ENCODE assay signal across 13 cellular contexts in the genomic region with DNA sequence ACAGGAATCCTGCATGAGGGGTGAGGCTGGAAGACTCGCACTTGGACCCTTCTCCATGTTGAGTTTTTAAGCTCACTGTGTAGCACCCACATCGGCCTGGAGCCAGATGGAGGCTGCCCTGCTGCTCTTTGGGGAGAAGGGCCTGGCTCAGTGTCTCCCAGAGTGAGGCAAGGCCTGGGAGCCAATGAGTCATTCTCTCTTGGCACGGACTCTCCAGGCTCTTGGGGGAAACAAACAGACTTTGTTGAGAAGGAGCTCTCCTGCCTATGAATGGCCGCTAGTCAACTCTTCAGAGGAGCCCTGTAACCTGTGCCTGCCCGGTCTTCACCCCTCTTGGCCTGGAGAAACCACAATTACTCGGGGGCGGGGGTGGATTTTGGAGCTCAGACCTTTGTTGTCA. TPM values are rescaled to one million over a fixed set of nuclear protein-coding genes. Genes with fewer than 3 reads are reported as not detected.
DNase-seq lines count a peak whose midpoint lies in the region; ATAC-seq and TF ChIP-seq lines count a peak whose summit lies in the region.
"Had no signal": no experiment of that assay in that cellular context is flagged by ENCODE, and none has a peak within 500 bp of the region (broad histone marks: within the 10 kb centered on the region; RNA-seq: fewer than 3 reads in every experiment).

No MANE protein-coding gene starts in this region.

- WGBS in tibial nerve, 2 donors = 21 to 23% methylated on average over 6 to 7 of the region's 7 CpGs

- TF ChIP-seq CTCF in epithelial cell of proximal tubule (conservative IDR thresholded peaks at IDR 0.05; ENCODE audit: low read depth, low read length) (no peak), left lung (IDR thresholded peaks at IDR 0.05) (no peak), tibial nerve (IDR thresholded peaks at IDR 0.05) (no peak), GM10266 (IDR thresholded peaks at IDR 0.05; ENCODE audit: control insufficient read depth, insufficient read depth, low read depth, missing control alignments) (no peak), WERI-Rb-1 (IDR thresholded peaks at IDR 0.05; ENCODE audit: low read depth, low read length) (no peak)

- H3K36me3 ChIP-seq in left lung (no peaks in the 10 kb centered on the region), tibial nerve (no peaks in the 10 kb centered on the region), WERI-Rb-1 (no peaks in the 10 kb centered on the region)
- H3K36me3 ChIP-seq: esophagus squamous epithelium had no signal

- no peak for TF ChIP-seq POLR2A in tibial nerve (IDR thresholded peaks at IDR 0.05)

- DNase-seq in NCI-H226 (peak; percentile 57), epithelial cell of proximal tubule (ENCODE audit: low read depth) (peak; percentile 40), left lung (peak; percentile 74 to 76), tibial nerve (ENCODE audit: low spot score in 2 of 2) (peak; percentile 29 to 35), GM10266 (ENCODE audit: extremely low spot score) (no peak), RKO (ENCODE audit: low spot score) (no peak), GM19240 (ENCODE audit: insufficient read length, low spot score) (no peak), WERI-Rb-1 (no peak)
- DNase-seq: activated B cell treated with CpG ODN at 0.5 μM for 24 hours, DMS79, esophagus squamous epithelium, NCI-H1417, PC-3 had no signal

- H3K27me3 ChIP-seq in left lung = no peaks in the 10 kb centered on the region
- no peaks in the 10 kb centered on the region for H3K27me3 ChIP-seq in tibial nerve
- H3K27me3 ChIP-seq in WERI-Rb-1 (ENCODE audit: insufficient read depth, low read depth, severe bottlenecking) = peaks cover 79% of the 10 kb centered on the region
- H3K27me3 ChIP-seq: esophagus squamous epithelium had no signal

- peak in 1 of 2 donors; percentile 76 for TF ChIP-seq EP300 in tibial nerve (IDR thresholded peaks at IDR 0.05)

- H3K27ac ChIP-seq in left lung = no peak overlapping the region
- peak overlapping the region in 2 of 4 donors; percentile 21 to 63 for H3K27ac ChIP-seq in tibial nerve
- H3K27ac ChIP-seq in WERI-Rb-1 = no peak overlapping the region

- intact Hi-C loops in left lung (cut with DNase I) = no loop called here

- peak; percentile 96 for ATAC-seq in left lung
- ATAC-seq: PC-3 had no signal

- no peaks in the 10 kb centered on the region for H3K4me1 ChIP-seq in left lung
- H3K4me1 ChIP-seq in tibial nerve = peaks cover 0 to 46% (median 10%) of the 10 kb centered on the region in 4 donors

- H3K4me3 ChIP-seq in epithelial cell of proximal tubule (ENCODE audit: low read depth, low read length) (no peak overlapping the region), left lung (no peak overlapping the region), tibial nerve (no peak overlapping the region), WERI-Rb-1 (ENCODE audit: low read depth, low read length) (no peak overlapping the region)
- H3K4me3 ChIP-seq: esophagus squamous epithelium had no signal

- H3K9me3 ChIP-seq in left lung (no peaks in the 10 kb centered on the region), tibial nerve (no peaks in the 10 kb centered on the region), WERI-Rb-1 (ENCODE audit: severe bottlenecking) (no peaks in the 10 kb centered on the region)
- H3K9me3 ChIP-seq: esophagus squamous epithelium had no signal

RNA-seq across cellular contexts. Expression of gene MAF, which starts 50.8 kb away (rescaled TPM):
- 0.58 and 7.3 TPM in 2 replicates for total RNA-seq in epithelial cell of proximal tubule
- total RNA-seq in left lung = 10 to 100 TPM; 52.2 to 60.8 TPM
- total RNA-seq in tibial nerve = 100 to 1,000 TPM in 3 of 4 donors, 10 to 100 TPM in 1; 75.3 to 160 (median 115) TPM
- total RNA-seq: PC-3 had no signal

Comparison
In these comparisons a context has a peak if more than half of its experiments do, and no peak if none do; other contexts are left out.
1. DNase-seq: peak in NCI-H226 (single experiment), epithelial cell of proximal tubule (single experiment), left lung (2 of 2) and tibial nerve (2 of 2); none in GM10266 (single experiment), RKO (single experiment), GM19240 (single experiment) and WERI-Rb-1 (single experiment).